Comparison of ENCODE assay signal across 7 cellular contexts in the genomic region with DNA sequence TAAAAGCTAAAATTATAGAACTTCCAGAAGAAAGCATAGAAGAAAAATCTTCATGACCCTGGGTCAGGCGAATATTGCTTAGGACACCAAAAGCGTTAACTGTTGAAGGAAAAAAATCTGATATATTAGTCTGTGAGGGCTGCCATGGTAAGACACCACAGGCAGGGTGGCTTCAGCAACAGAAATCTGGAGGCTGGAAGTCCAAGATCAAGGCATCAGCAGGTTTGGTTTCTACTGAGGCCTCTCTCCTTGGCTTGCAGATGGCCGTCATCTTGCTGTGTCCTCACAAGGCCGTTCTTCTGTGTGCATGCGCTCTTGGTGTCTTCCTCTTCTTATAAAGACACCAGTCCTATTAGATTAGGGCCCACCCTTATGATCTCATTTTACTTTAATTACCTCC. TPM values are rescaled to one million over a fixed set of nuclear protein-coding genes. Genes with fewer than 3 reads are reported as not detected.
"Had no signal": no experiment of that assay in that cellular context is flagged by ENCODE, and none has a peak within 500 bp of the region (broad histone marks: within the 10 kb centered on the region; RNA-seq: fewer than 3 reads in every experiment).

No MANE protein-coding gene starts in this region.

- H3K4me3 ChIP-seq: GM23248, HAP-1 had no signal

- H3K27ac ChIP-seq: GM23248 had no signal

- ATAC-seq: HCT116 had no signal

- H2AFZ ChIP-seq: GM23248 had no signal

- DNase-seq: GM23248, GOT3, H7, IMR-90 had no signal

- FAIRE-seq: HTR-8/SVneo had no signal

- H3K9ac ChIP-seq: GM23248 had no signal

- H3K9me3 ChIP-seq: HAP-1 had no signal

RNA-seq across cellular contexts. Expression of a gene that starts 14.5 kb away (rescaled TPM):
- total RNA-seq: GM23248, IMR-90 had no signal
- polyA plus RNA-seq: GM23248, IMR-90 had no signal

RNA-seq across cellular contexts. Expression of a gene that starts 29.7 kb away (rescaled TPM):
- total RNA-seq: GM23248, IMR-90 had no signal
- polyA plus RNA-seq: IMR-90 had no signal
